ENCODE assay signal across 14 cellular contexts in the genomic region with DNA sequence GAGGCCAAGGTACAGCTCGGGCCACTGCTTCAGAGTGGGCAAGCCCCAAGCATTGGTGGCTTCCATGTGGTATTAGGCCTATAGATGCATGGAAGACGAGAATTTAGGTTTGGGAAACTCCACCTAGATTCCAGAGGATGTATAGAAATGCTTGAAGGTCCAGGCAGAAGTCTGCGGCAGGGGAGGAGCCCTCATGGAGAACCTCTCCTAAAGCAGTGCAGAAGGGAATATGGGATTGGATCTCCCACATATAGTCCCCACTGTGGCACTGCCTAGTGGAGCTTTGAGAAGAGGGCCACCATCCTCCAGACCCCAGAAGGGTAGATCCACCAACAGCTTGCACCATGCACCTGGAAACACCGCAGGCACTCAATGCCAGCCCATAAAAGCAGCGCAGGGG. TPM values are rescaled to one million over a fixed set of nuclear protein-coding genes. Genes with fewer than 3 reads are reported as not detected.
A peak's percentile ranks its signal among the peaks of the same experiment; 100 is the strongest.
DNase-seq lines count a peak whose midpoint lies in the region; ATAC-seq, FAIRE-seq and TF ChIP-seq lines count a peak whose summit lies in the region.
"Had no signal": no experiment of that assay in that cellular context is flagged by ENCODE, and none has a peak within 500 bp of the region (broad histone marks: within the 10 kb centered on the region; RNA-seq: fewer than 3 reads in every experiment).

No MANE protein-coding gene starts in this region.

- H4K5ac ChIP-seq in mesendoderm (ENCODE audit: low read length): no peak overlapping the region

- no peaks in the 10 kb centered on the region for H4K20me1 ChIP-seq in K562 (replicated peaks; ENCODE audit: control insufficient read depth, insufficient read depth, low read length)

- H3K9ac ChIP-seq in K562 (ENCODE audit: insufficient read depth in 1 of 2, low read depth in 2 of 2, low read length in 2 of 2) (no peak overlapping the region), mesendoderm (ENCODE audit: low read length) (no peak overlapping the region)

- H3K23ac ChIP-seq in mesendoderm (ENCODE audit: low read length): no peak overlapping the region

- H3K27me3 ChIP-seq in K562 (ENCODE audit: control insufficient read depth in 2 of 2, insufficient read depth in 2 of 2, low read length in 2 of 2) (no peaks in the 10 kb centered on the region), mesendoderm (ENCODE audit: insufficient read depth, low read length, poor library complexity) (no peaks in the 10 kb centered on the region)

- H3K4me1 ChIP-seq in HEK293 (ENCODE audit: control insufficient read depth, insufficient read depth, low read length) (no peaks in the 10 kb centered on the region), K562 (replicated peaks in 1 of 2; ENCODE audit: control insufficient read depth in 2 of 2, insufficient read depth in 2 of 2, low read length in 2 of 2) (no peaks in the 10 kb centered on the region), mesendoderm (ENCODE audit: control insufficient read depth, low read depth, low read length) (no peaks in the 10 kb centered on the region)

- no peak for TF ChIP-seq RAD21 in K562 (CRISPR knock-in tag; conservative IDR thresholded peaks at IDR 0.05 in 1 of 2, IDR thresholded peaks at IDR 0.05 in 1 of 2)

- POLR2A ChIA-PET in HEK293 (lab: Yijun Ruan, JAX): no interaction called here
- POLR2A ChIA-PET in K562 (lab: Yijun Ruan, JAX): interaction anchor here (1.0 kb wide), 1 partner anchor 37 kb away, joined by 4 read pairs; no protein-coding TSS in a partner anchor

- BruUV-seq in K562 (replicated peaks; lab: Mats Ljungman, UMichigan): no TSS peak

- no peaks in the 10 kb centered on the region for H3K27me3 Mint-ChIP-seq in activated T-cell treated with anti-CD3 and anti-CD28 coated beads, Interleukin-2, amount 50 U/mL, for 24 hours

- no peak overlapping the region for H3K27ac ChIP-seq in HEK293 (ENCODE audit: extremely low read depth, low read depth, low read length)
- no peak overlapping the region for H3K27ac ChIP-seq in K562 (ENCODE audit: extremely low read depth, low read depth, low read length)
- no peak overlapping the region for H3K27ac ChIP-seq in mesendoderm (ENCODE audit: low read depth, low read length)

- no peak overlapping the region for H2AK5ac ChIP-seq in mesendoderm (ENCODE audit: low read length)

- H2BK120ac ChIP-seq in mesendoderm (ENCODE audit: low read depth, low read length): no peak overlapping the region

- no peak overlapping the region for H2BK15ac ChIP-seq in mesendoderm (replicated peaks; ENCODE audit: low read depth)

- H2BK5ac ChIP-seq in mesendoderm (ENCODE audit: low read length): no peak overlapping the region

- H3K4me3 ChIP-seq in HEK293 (ENCODE audit: low read depth, low read length) (no peak overlapping the region), K562 (no peak overlapping the region), mesendoderm (ENCODE audit: low read length) (no peak overlapping the region)

- no peak for FAIRE-seq in K562 (lab: Jason Lieb, UNC)
- FAIRE-seq: H1 had no signal

- TF ChIP-seq POLR2A in K562 (conservative IDR thresholded peaks at IDR 0.05): no peak

- H3K79me2 ChIP-seq in K562 (ENCODE audit: control insufficient read depth, insufficient read depth, low read length): no peaks in the 10 kb centered on the region
- no peaks in the 10 kb centered on the region for H3K79me2 ChIP-seq in mesendoderm (ENCODE audit: control insufficient read depth, insufficient read depth, low read length)

- intact Hi-C loops in K562 (cut with micrococcal nuclease): no loop called here

- H3K4me2 ChIP-seq in K562 (ENCODE audit: insufficient read depth, low read length): no peak overlapping the region
- H3K4me2 ChIP-seq in mesendoderm (ENCODE audit: low read length): no peak overlapping the region

- no peak overlapping the region for H3K18ac ChIP-seq in mesendoderm (ENCODE audit: low read length)

- in situ Hi-C loops in K562 (cut with MboI): no loop called here
- in situ Hi-C loops in KBM-7 (cut with MboI; ENCODE audit: low pct_unique_long_range_greater_than_20kb, low sequenced_read_pairs): no loop called here

- H4K8ac ChIP-seq in mesendoderm (ENCODE audit: low read depth, low read length): no peak overlapping the region

- ATAC-seq in K562: no peak

- H3K9me1 ChIP-seq in K562 (ENCODE audit: control insufficient read depth, insufficient read depth, low read length): no peaks in the 10 kb centered on the region

- no peaks in the 10 kb centered on the region for H3K79me1 ChIP-seq in mesendoderm (ENCODE audit: low read length)

- H3K36me3 Mint-ChIP-seq in activated T-cell treated with anti-CD3 and anti-CD28 coated beads, Interleukin-2, amount 50 U/mL, for 24 hours (ENCODE audit: low read depth): peaks cover 55% of the 10 kb centered on the region

- H3K4me3 Mint-ChIP-seq in activated T-cell treated with anti-CD3 and anti-CD28 coated beads, Interleukin-2, amount 50 U/mL, for 24 hours: no peak overlapping the region
- H3K4me3 Mint-ChIP-seq: CD14-positive monocyte had no signal

- TF ChIP-seq CTCF in HEK293 (tag by site-specific recombination; IDR thresholded peaks at IDR 0.05) (no peak), K562 (IDR thresholded peaks at IDR 0.05 in 2 of 3, conservative IDR thresholded peaks at IDR 0.05 in 1 of 3; ENCODE audit: insufficient read depth in 2 of 3, low read depth in 1 of 3, low read length in 3 of 3) (no peak)

- DNase-seq in activated T-cell treated with anti-CD3 and anti-CD28 coated beads, Interleukin-2, amount 50 U/mL, for 24 hours: no peak
- DNase-seq in activated T-cell treated with anti-CD3 and anti-CD28 coated beads for 4 hours (no peak), K562 (ENCODE audit: extremely low read depth in 1 of 4, low spot score in 3 of 4) (peak in 1 of 4 experiments; percentile 11), mesendoderm (peak; percentile 48), KBM-7 (no peak), midbrain (lab: John Stamatoyannopoulos, UW) (no peak)
- DNase-seq: ACHN, NCI-H1694 treated with DMSO at 0.1 percent for 48 hours, NCI-H2107, T-helper 1 cell, T-helper 9 cell had no signal

- no peak overlapping the region for H3K56ac ChIP-seq in mesendoderm (ENCODE audit: low read length)

- WGBS in K562 (ENCODE audit: insufficient coverage, low coverage, missing lambda C conversion rate): 92% methylated on average over 5 of the region's 5 CpGs
- WGBS in mesendoderm (ENCODE audit: extremely low coverage, insufficient coverage, low lambda C conversion rate): no CpG with 5 or more reads among the region's 5 CpGs

- peaks cover 9% of the 10 kb centered on the region for H3K9me3 Mint-ChIP-seq in activated T-cell treated with anti-CD3 and anti-CD28 coated beads, Interleukin-2, amount 50 U/mL, for 24 hours

- H3K9me3 ChIP-seq in HEK293 (ENCODE audit: control insufficient read depth, insufficient read depth, low read depth, low read length) (no peaks in the 10 kb centered on the region), K562 (replicated peaks; ENCODE audit: control insufficient read depth, insufficient read depth, low read depth, low read length) (peaks cover 6% of the 10 kb centered on the region; the same call in 1 of the 2 replicates)

- H3K27ac Mint-ChIP-seq in activated T-cell treated with anti-CD3 and anti-CD28 coated beads, Interleukin-2, amount 50 U/mL, for 24 hours: peak overlapping the region; percentile 11
- H3K27ac Mint-ChIP-seq: CD14-positive monocyte had no signal

- H3K4me1 Mint-ChIP-seq in activated T-cell treated with anti-CD3 and anti-CD28 coated beads, Interleukin-2, amount 50 U/mL, for 24 hours (ENCODE audit: low read depth): peaks cover 15% of the 10 kb centered on the region
- H3K4me1 Mint-ChIP-seq: CD14-positive monocyte had no signal

- CTCF ChIA-PET in HEK293 (lab: Yijun Ruan, JAX) (no interaction called here), K562 (lab: Yijun Ruan, JAX; ENCODE audit: low intra/inter-chr PET ratio) (no interaction called here)

- no peak for TF ChIP-seq EP300 in K562 (IDR thresholded peaks at IDR 0.05; ENCODE audit: low read length)

- H3K4ac ChIP-seq in mesendoderm (ENCODE audit: low read depth, low read length): no peak overlapping the region

- H2AFZ ChIP-seq in K562 (ENCODE audit: low read depth, low read length): no peak overlapping the region

- H3K36me3 ChIP-seq in HEK293 (ENCODE audit: control insufficient read depth in 2 of 2, insufficient read depth in 1 of 2, low read length in 2 of 2) (peaks cover 0 to 18% of the 10 kb centered on the region in 2 experiments; a peak in 1 of 3 replicates), K562 (ENCODE audit: control insufficient read depth, insufficient read depth, low read length) (peaks cover 21% of the 10 kb centered on the region; the same call in 2 of the 3 replicates), mesendoderm (ENCODE audit: control insufficient read depth, insufficient read depth, low read length) (no peaks in the 10 kb centered on the region)

TF ChIP-seq in HEK293, 187 proteins besides CTCF, POLR2A, EP300 and RAD21:
- TF ChIP-seq ZNF175 (tag by site-specific recombination; IDR thresholded peaks at IDR 0.05) (no peak), SETDB1 (IDR thresholded peaks at IDR 0.05; ENCODE audit: insufficient read length, low read length) (peak; percentile 75)

TF ChIP-seq in K562, 482 proteins besides CTCF, POLR2A, EP300 and RAD21 (continues in another document):
- TF ChIP-seq ZFP36 (IDR thresholded peaks at IDR 0.05; ENCODE audit: low read depth, low read length, partially characterized antibody): peak; percentile 62
- TF ChIP-seq TRIM28 (IDR thresholded peaks at IDR 0.05): peak; percentile 74; the same call in 1 of the 2 replicates
- peak in 1 of 2 experiments; percentile 95; a peak in 1 of 3 replicates for TF ChIP-seq CBX3 (IDR thresholded peaks at IDR 0.05; ENCODE audit: borderline replicate concordance in 1 of 2, low read length in 2 of 2)

RNA-seq across cellular contexts. Expression of a gene that starts 48.1 kb away (rescaled TPM):
- 19.3 and 36.1 TPM in 2 replicates for total RNA-seq in K562 (2011; cell fraction: chromatin; rRNA removed; ENCODE audit: low replicate concordance)
- total RNA-seq in K562 (2011; cell fraction: nucleolus; rRNA removed): 35.1 and 39.5 TPM in 2 replicates
- 26.9 and 30.3 TPM in 2 replicates for total RNA-seq in K562 (2011; cell fraction: nucleoplasm; rRNA removed)
- total RNA-seq in K562 (2014; rRNA removed): 18.9 and 21.3 TPM in 2 replicates
- 9.4 and 10.7 TPM in 2 replicates for total RNA-seq in K562 (2014; rRNA removed; fragmentation: Illumina TruSeq; extraction: Trizol)
- total RNA-seq in K562 (2015; rRNA removed; fragmentation: Illumina TruSeq; extraction: Trizol): 13.8 and 15.0 TPM in 2 replicates
- total RNA-seq in K562 (2021): 18.0 and 18.4 TPM in 2 replicates
- polyA plus RNA-seq in K562 (2011; rRNA removed): 14.2 and 14.9 TPM in 2 replicates
- polyA plus RNA-seq in K562 (2011; cell fraction: cytosol; rRNA removed): 16.6 and 23.1 TPM in 2 replicates
- 8.6 and 13.0 TPM in 2 replicates for polyA plus RNA-seq in K562 (2011; cell fraction: nucleus; rRNA removed)
- 15.3 and 24.2 TPM in 2 replicates for polyA plus RNA-seq in K562 (2012)
- polyA plus RNA-seq in K562 (2014; fragmentation: Illumina TruSeq; extraction: Trizol): 14.3 and 15.6 TPM in 2 replicates
- polyA plus RNA-seq in K562 (2014; fragmentation: Nextera tagmentation; extraction: Ambion mirVana): 1 to 10 TPM; 1.9 to 2.9 TPM
- polyA plus RNA-seq in K562 (2014; rRNA removed): 14.2 and 15.6 TPM in 2 replicates
- 9.1 and 12.3 TPM in 2 replicates for polyA minus RNA-seq in K562 (2011; rRNA and poly(A)+ RNA removed)
- 18.4 and 20.8 TPM in 2 replicates for polyA minus RNA-seq in K562 (2011; cell fraction: cytosol; rRNA and poly(A)+ RNA removed)
- polyA minus RNA-seq in K562 (2011; cell fraction: nucleus; rRNA and poly(A)+ RNA removed): 11.9 and 16.0 TPM in 2 replicates
- polyA plus RNA-seq in mesendoderm (2013, experiment 1 of 2): 23.7 TPM
- polyA plus RNA-seq in mesendoderm (2013, experiment 2 of 2): 23.4 TPM
